2 cellular contexts compared by ENCODE assay signal in the genomic region with DNA sequence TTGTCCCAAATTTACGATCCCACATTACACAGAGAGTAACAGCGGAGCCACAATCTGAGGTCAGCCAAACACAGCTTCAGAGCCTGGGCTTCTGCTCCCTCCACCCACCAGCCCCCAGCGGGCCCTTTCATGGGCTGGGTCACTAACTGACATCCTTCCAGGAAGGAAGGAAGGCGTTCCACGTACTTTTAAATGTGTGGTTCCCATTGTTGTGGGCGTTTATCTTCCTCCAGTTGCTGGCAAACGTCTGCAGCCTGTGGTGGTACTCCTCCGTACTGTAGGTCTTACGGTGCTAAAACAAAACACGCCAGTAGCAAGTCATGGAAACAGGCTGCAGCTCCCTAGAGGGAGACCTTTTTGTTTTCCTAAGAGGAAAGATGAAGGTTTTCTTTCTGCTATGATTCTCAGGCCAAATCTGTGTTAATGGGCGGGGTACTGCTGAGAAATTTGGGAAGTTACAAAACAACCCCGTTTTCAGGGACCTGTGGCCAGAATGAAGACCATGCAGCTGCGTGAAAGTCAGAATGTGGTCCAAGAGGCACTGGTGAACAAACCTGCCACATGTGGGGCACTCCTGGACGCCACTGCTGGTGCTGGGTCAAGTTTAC.
A peak's percentile ranks its signal among the peaks of the same experiment; 100 is the strongest.
TF ChIP-seq lines count a peak whose summit lies in the region.

No MANE protein-coding gene starts in this region.

TF ChIP-seq in liver, 16 proteins besides CTCF, POLR2A, EP300 and RAD21:
- no peak for TF ChIP-seq RXRA (IDR thresholded peaks at IDR 0.05)
- TF ChIP-seq ATF3 (IDR thresholded peaks at IDR 0.05), result no peak
- no peak for TF ChIP-seq EGR1 (IDR thresholded peaks at IDR 0.05; ENCODE audit: low read depth in 2 of 2)
- no peak for TF ChIP-seq GABPA (IDR thresholded peaks at IDR 0.05 in 1 of 2, conservative IDR thresholded peaks at IDR 0.05 in 1 of 2)
- no peak for TF ChIP-seq JUND (IDR thresholded peaks at IDR 0.05)
- TF ChIP-seq SP1 (IDR thresholded peaks at IDR 0.05), result peak; percentile 41
- TF ChIP-seq, protein P1, sequence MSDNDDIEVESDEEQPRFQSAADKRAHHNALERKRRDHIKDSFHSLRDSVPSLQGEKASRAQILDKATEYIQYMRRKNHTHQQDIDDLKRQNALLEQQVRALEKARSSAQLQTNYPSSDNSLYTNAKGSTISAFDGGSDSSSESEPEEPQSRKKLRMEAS (IDR thresholded peaks at IDR 0.05), result no peak
- TF ChIP-seq TAF1 (conservative IDR thresholded peaks at IDR 0.05), result no peak
- no peak for TF ChIP-seq ZBTB33 (IDR thresholded peaks at IDR 0.05)
- TF ChIP-seq HNF4G (IDR thresholded peaks at IDR 0.05), result no peak
- TF ChIP-seq NR2F2 (IDR thresholded peaks at IDR 0.05), result peak; percentile 84
- TF ChIP-seq, protein P2, sequence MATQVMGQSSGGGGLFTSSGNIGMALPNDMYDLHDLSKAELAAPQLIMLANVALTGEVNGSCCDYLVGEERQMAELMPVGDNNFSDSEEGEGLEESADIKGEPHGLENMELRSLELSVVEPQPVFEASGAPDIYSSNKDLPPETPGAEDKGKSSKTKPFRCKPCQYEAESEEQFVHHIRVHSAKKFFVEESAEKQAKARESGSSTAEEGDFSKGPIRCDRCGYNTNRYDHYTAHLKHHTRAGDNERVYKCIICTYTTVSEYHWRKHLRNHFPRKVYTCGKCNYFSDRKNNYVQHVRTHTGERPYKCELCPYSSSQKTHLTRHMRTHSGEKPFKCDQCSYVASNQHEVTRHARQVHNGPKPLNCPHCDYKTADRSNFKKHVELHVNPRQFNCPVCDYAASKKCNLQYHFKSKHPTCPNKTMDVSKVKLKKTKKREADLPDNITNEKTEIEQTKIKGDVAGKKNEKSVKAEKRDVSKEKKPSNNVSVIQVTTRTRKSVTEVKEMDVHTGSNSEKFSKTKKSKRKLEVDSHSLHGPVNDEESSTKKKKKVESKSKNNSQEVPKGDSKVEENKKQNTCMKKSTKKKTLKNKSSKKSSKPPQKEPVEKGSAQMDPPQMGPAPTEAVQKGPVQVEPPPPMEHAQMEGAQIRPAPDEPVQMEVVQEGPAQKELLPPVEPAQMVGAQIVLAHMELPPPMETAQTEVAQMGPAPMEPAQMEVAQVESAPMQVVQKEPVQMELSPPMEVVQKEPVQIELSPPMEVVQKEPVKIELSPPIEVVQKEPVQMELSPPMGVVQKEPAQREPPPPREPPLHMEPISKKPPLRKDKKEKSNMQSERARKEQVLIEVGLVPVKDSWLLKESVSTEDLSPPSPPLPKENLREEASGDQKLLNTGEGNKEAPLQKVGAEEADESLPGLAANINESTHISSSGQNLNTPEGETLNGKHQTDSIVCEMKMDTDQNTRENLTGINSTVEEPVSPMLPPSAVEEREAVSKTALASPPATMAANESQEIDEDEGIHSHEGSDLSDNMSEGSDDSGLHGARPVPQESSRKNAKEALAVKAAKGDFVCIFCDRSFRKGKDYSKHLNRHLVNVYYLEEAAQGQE (IDR thresholded peaks at IDR 0.05), result no peak

TF ChIP-seq in HepG2, 621 proteins besides CTCF, POLR2A, EP300 and RAD21:
- TF ChIP-seq ZNF572 (CRISPR knock-in tag; IDR thresholded peaks at IDR 0.05) (no peak), GATAD2A (CRISPR knock-in tag; IDR thresholded peaks at IDR 0.05) (no peak), THAP11 (CRISPR knock-in tag; IDR thresholded peaks at IDR 0.05) (no peak), ZFP36L1 (CRISPR knock-in tag; IDR thresholded peaks at IDR 0.05) (no peak)
